ENCODE assay signal across 31 cellular contexts in genomic region chr13:47092202-47092601, GRCh38.
"Had no signal": no experiment of that assay in that cellular context is flagged by ENCODE, and none has a peak within 500 bp of the region (broad histone marks: within the 10 kb centered on the region; RNA-seq: fewer than 3 reads in every experiment).

No MANE protein-coding gene starts in this region.

- H3K36me3 ChIP-seq: adrenal gland, brain microvascular endothelial cell, breast epithelium had no signal

- H3K27me3 ChIP-seq: adrenal gland, body of pancreas, brain microvascular endothelial cell, breast epithelium had no signal

- H3K27ac ChIP-seq: adrenal gland, body of pancreas, brain microvascular endothelial cell, breast epithelium, VCaP had no signal

- ATAC-seq: activated CD8-positive, alpha-beta T cell treated with anti-CD3 and anti-CD28 coated beads for 36 hours; activated naive CD4-positive, alpha-beta T cell treated with anti-CD3 and anti-CD28 coated beads, Interleukin-2, amount 50 U/mL, for 72 hours; activated T-cell treated with anti-CD3 and anti-CD28 coated beads, Interleukin-2, amount 50 U/mL, for 4 hours; activated T-cell treated with anti-CD3 and anti-CD28 coated beads, Interleukin-2, amount 50 U/mL, for 72 hours; activated T-helper 17 cell treated with anti-CD3 and anti-CD28 coated beads, Interleukin-2, amount 50 U/mL, for 72 hours; body of pancreas had no signal

- DNase-seq: activated B cell treated with CpG ODN at 0.5 μM for 24 hours; activated CD4-positive, alpha-beta memory T cell treated with anti-CD3 and anti-CD28 coated beads for 36 hours; activated CD4-positive, alpha-beta T cell treated with anti-CD3 and anti-CD28 coated beads for 4 hours; activated CD4-positive, alpha-beta T cell treated with anti-CD3 and anti-CD28 coated beads, Interleukin-2, amount 10 ng/mL, durations not matched to agents 24 days and 14 days; activated CD4-positive, alpha-beta T cell treated with anti-CD3 and anti-CD28 coated beads, Interleukin-2, amount 50 U/mL, for 1 hour; activated CD4-positive, alpha-beta T cell treated with anti-CD3 and anti-CD28 coated beads, Interleukin-2, amount 50 U/mL, for 4 hours; activated CD4-positive, CD25-positive, alpha-beta regulatory T cell treated with anti-CD3 and anti-CD28 coated beads, Interleukin-2, amount 50 U/mL, for 72 hours; activated CD8-positive, alpha-beta memory T cell treated with anti-CD3 and anti-CD28 coated beads, Interleukin-2, amount 50 U/mL, for 4 hours; activated CD8-positive, alpha-beta T cell treated with anti-CD3 and anti-CD28 coated beads for 36 hours; activated effector memory CD4-positive, alpha-beta T cell treated with anti-CD3 and anti-CD28 coated beads, Interleukin-2, amount 50 U/mL, for 16 hours; activated gamma-delta T cell treated with Interleukin-2 at 50 U/mL for 16 hours; activated naive CD4-positive, alpha-beta T cell; activated naive CD4-positive, alpha-beta T cell treated with anti-CD3 and anti-CD28 coated beads for 36 hours; activated naive CD4-positive, alpha-beta T cell treated with anti-CD3 and anti-CD28 coated beads, Interleukin-2, amount 50 U/mL, for 16 hours; activated naive CD8-positive, alpha-beta T cell treated with anti-CD3 and anti-CD28 coated beads for 36 hours; activated T-cell treated with anti-CD3 and anti-CD28 coated beads for 4 hours; activated T-cell treated with anti-CD3 and anti-CD28 coated beads, Interleukin-2, amount 50 U/mL, for 1 hour; activated T-cell treated with anti-CD3 and anti-CD28 coated beads, Interleukin-2, amount 50 U/mL, for 4 hours; activated T-cell treated with anti-CD3 and anti-CD28 coated beads, Interleukin-2, amount 50 U/mL, for 72 hours; adrenal gland; amniotic stem cell; aorta; body of pancreas; brain microvascular endothelial cell; central memory CD4-positive, alpha-beta T cell; T-helper 2 cell; T-helper 9 cell had no signal

- H3K4me1 ChIP-seq: adrenal gland, body of pancreas, breast epithelium had no signal

- H3K4me3 ChIP-seq: adrenal gland, body of pancreas, breast epithelium had no signal

- H3K9me3 ChIP-seq: adrenal gland, body of pancreas, breast epithelium had no signal
